In genomic region chr14:36183402-36183801, GRCh38 we compare ENCODE assay signal across 1 cellular context.
TF ChIP-seq lines count a peak whose summit lies in the region.

No MANE protein-coding gene starts in this region.

TF ChIP-seq in HepG2, 621 proteins besides CTCF, POLR2A, EP300 and RAD21:
- TF ChIP-seq ZNF576 (CRISPR knock-in tag; IDR thresholded peaks at IDR 0.05) (no peak), MAFF (IDR thresholded peaks at IDR 0.05; ENCODE audit: low read depth, low read length) (peak; percentile 66), NFRKB (IDR thresholded peaks at IDR 0.05) (no peak), ZNF672 (CRISPR knock-in tag; IDR thresholded peaks at IDR 0.05) (no peak), RBM22 (optimal IDR thresholded peaks at IDR 0.05; ENCODE audit: low read length) (no peak), NAIF1 (CRISPR knock-in tag; IDR thresholded peaks at IDR 0.05; ENCODE audit: borderline replicate concordance) (no peak), THAP8 (CRISPR knock-in tag; IDR thresholded peaks at IDR 0.05; ENCODE audit: borderline replicate concordance) (no peak), DR1 (CRISPR knock-in tag; IDR thresholded peaks at IDR 0.05) (no peak), ZFP91 (CRISPR knock-in tag; IDR thresholded peaks at IDR 0.05; ENCODE audit: borderline replicate concordance) (no peak), TCF7L2 (IDR thresholded peaks at IDR 0.05; ENCODE audit: low read depth, low read length) (no peak), ZNF253 (CRISPR knock-in tag; IDR thresholded peaks at IDR 0.05; ENCODE audit: borderline replicate concordance) (no peak), TAF1 (CRISPR knock-in tag; IDR thresholded peaks at IDR 0.05) (no peak), MAFK (conservative IDR thresholded peaks at IDR 0.05 in 1 of 2, IDR thresholded peaks at IDR 0.05 in 1 of 2; ENCODE audit: low read length in 2 of 2) (peak; percentile 74 to 85), NFE2L2 (IDR thresholded peaks at IDR 0.05; ENCODE audit: low read length) (peak; percentile 96)
- TF ChIP-seq, protein P1, sequence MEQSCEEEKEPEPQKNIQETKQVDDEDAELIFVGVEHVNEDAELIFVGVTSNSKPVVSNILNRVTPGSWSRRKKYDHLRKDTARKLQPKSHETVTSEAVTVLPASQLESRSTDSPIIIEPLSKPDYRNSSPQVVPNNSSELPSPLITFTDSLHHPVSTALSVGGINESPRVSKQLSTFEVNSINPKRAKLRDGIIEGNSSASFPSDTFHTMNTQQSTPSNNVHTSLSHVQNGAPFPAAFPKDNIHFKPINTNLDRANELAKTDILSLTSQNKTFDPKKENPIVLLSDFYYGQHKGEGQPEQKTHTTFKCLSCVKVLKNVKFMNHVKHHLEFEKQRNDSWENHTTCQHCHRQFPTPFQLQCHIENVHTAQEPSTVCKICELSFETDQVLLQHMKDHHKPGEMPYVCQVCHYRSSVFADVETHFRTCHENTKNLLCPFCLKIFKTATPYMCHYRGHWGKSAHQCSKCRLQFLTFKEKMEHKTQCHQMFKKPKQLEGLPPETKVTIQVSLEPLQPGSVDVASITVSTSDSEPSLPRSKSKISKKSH (CRISPR knock-in tag; IDR thresholded peaks at IDR 0.05; ENCODE audit: borderline replicate concordance): no peak
